ENCODE assay signal across 8 cellular contexts in genomic region chr1:24586970-24587820, GRCh38. TPM values are rescaled to one million over a fixed set of nuclear protein-coding genes. Genes with fewer than 3 reads are reported as not detected.
DNase-seq lines count a peak whose midpoint lies in the region; ATAC-seq and TF ChIP-seq lines count a peak whose summit lies in the region.

No MANE protein-coding gene starts in this region.

- DNase-seq in EH (ENCODE audit: low read depth): peak; percentile 70
- peak; percentile 71 for DNase-seq in Jurkat, Clone E6-1 (ENCODE audit: low read depth, low spot score)
- DNase-seq in OCI-M1 (lab: John Stamatoyannopoulos, UW): peak; percentile 79
- peak; percentile 35 for DNase-seq in activated T-cell treated with anti-CD3 and anti-CD28 coated beads, Interleukin-2, amount 50 U/mL, for 4 hours
- DNase-seq in fibroblast of the conjunctiva (ENCODE audit: low read depth): peak; percentile 43
- DNase-seq in osteocyte (ENCODE audit: extremely low spot score, unreplicated experiment): no peak

- H3K4me3 Mint-ChIP-seq in activated T-cell treated with anti-CD3 and anti-CD28 coated beads, Interleukin-2, amount 50 U/mL, for 4 hours: peak overlapping the region; percentile 19
- no peak overlapping the region for H3K4me3 Mint-ChIP-seq in osteocyte (ENCODE audit: unreplicated experiment)

- H3K4me1 Mint-ChIP-seq in activated T-cell treated with anti-CD3 and anti-CD28 coated beads, Interleukin-2, amount 50 U/mL, for 4 hours (ENCODE audit: low read depth): peaks cover 5% of the 10 kb centered on the region
- peaks cover 1% of the 10 kb centered on the region for H3K4me1 Mint-ChIP-seq in osteocyte (ENCODE audit: unreplicated experiment)

- H3K27ac Mint-ChIP-seq in osteocyte (ENCODE audit: unreplicated experiment): no peak overlapping the region

- no peaks in the 10 kb centered on the region for H3K9me3 Mint-ChIP-seq in activated T-cell treated with anti-CD3 and anti-CD28 coated beads, Interleukin-2, amount 50 U/mL, for 4 hours
- H3K9me3 Mint-ChIP-seq in osteocyte (ENCODE audit: unreplicated experiment): peaks cover 4% of the 10 kb centered on the region

- no peaks in the 10 kb centered on the region for H3K36me3 Mint-ChIP-seq in activated T-cell treated with anti-CD3 and anti-CD28 coated beads, Interleukin-2, amount 50 U/mL, for 4 hours (ENCODE audit: insufficient read depth)
- H3K36me3 Mint-ChIP-seq in osteocyte (ENCODE audit: unreplicated experiment): no peaks in the 10 kb centered on the region

- peaks cover 2% of the 10 kb centered on the region for H3K27me3 Mint-ChIP-seq in activated T-cell treated with anti-CD3 and anti-CD28 coated beads, Interleukin-2, amount 50 U/mL, for 4 hours (ENCODE audit: low read depth)
- H3K27me3 Mint-ChIP-seq in osteocyte (ENCODE audit: unreplicated experiment): peaks cover 20% of the 10 kb centered on the region

- no peak overlapping the region for H3K4me3 ChIP-seq in Jurkat, Clone E6-1 (ENCODE audit: low read length)

- peak; percentile 80 for TF ChIP-seq CTCF in osteocyte (IDR thresholded peaks at IDR 0.05)

- peak; percentile 96 to 97 for ATAC-seq in activated T-cell treated with anti-CD3 and anti-CD28 coated beads, Interleukin-2, amount 50 U/mL, for 4 hours
- no peak for ATAC-seq in GM19351 (IDR thresholded peaks at IDR 0.05; ENCODE audit: unreplicated experiment)
- no peak for ATAC-seq in HG03460 (IDR thresholded peaks at IDR 0.05; ENCODE audit: unreplicated experiment)

RNA-seq across cellular contexts. Expression of gene NCMAP, which starts 31.3 kb away (rescaled TPM):
- not detected for polyA plus RNA-seq in Jurkat, Clone E6-1 (2012; ENCODE audit: insufficient read depth, insufficient read length)
- total RNA-seq in activated T-cell treated with anti-CD3 and anti-CD28 coated beads, Interleukin-2, amount 50 U/mL, for 4 hours: under 1 TPM in 2 of 3 donors, not detected in 1; 0.08 to 0.10 TPM
- total RNA-seq in osteocyte: not detected in 2 replicates

RNA-seq across cellular contexts. Expression of gene SRRM1, which starts 55.9 kb away (rescaled TPM):
- polyA plus RNA-seq in Jurkat, Clone E6-1 (2012; ENCODE audit: insufficient read depth, insufficient read length): 75.6 TPM
- total RNA-seq in activated T-cell treated with anti-CD3 and anti-CD28 coated beads, Interleukin-2, amount 50 U/mL, for 4 hours: 100 to 1,000 TPM; 202 to 215 (median 202) TPM
- total RNA-seq in osteocyte: 110 and 116 TPM in 2 replicates

Comparison
In these comparisons a context has a peak if more than half of its experiments do, and no peak if none do; other contexts are left out.
1. ATAC-seq: peak in activated T-cell treated with anti-CD3 and anti-CD28 coated beads, Interleukin-2, amount 50 U/mL, for 4 hours (2 of 2); none in GM19351 (single experiment) and HG03460 (single experiment).